Comparison of ENCODE assay signal across 10 cellular contexts in genomic region chr21:25997788-25998611, GRCh38.
A peak's percentile ranks its signal among the peaks of the same experiment; 100 is the strongest.
DNase-seq lines count a peak whose midpoint lies in the region; ATAC-seq and TF ChIP-seq lines count a peak whose summit lies in the region.
"Had no signal": no experiment of that assay in that cellular context is flagged by ENCODE, and none has a peak within 500 bp of the region (broad histone marks: within the 10 kb centered on the region; RNA-seq: fewer than 3 reads in every experiment).

No MANE protein-coding gene starts in this region.

- H3K4me1 ChIP-seq in ectodermal cell (ENCODE audit: control insufficient read depth, insufficient read depth, low read length) = peaks cover 25% of the 10 kb centered on the region

- H3K36me3 ChIP-seq in H7 (replicated peaks; ENCODE audit: control insufficient read depth, insufficient read depth, low read length) (peaks cover 5% of the 10 kb centered on the region), ectodermal cell (ENCODE audit: control insufficient read depth, insufficient read depth, low read length) (no peaks in the 10 kb centered on the region)

- H3K4me1 Mint-ChIP-seq in neural crest cell = peaks cover 44% of the 10 kb centered on the region
- H3K4me1 Mint-ChIP-seq in effector memory CD8-positive, alpha-beta T cell (ENCODE audit: low read depth in 2 of 2) = no peaks in the 10 kb centered on the region

- H3K27me3 ChIP-seq in H7 (ENCODE audit: control insufficient read depth, insufficient read depth, low read length) (no peaks in the 10 kb centered on the region), ectodermal cell (ENCODE audit: control insufficient read depth, insufficient read depth, low read length, poor library complexity, severe bottlenecking) (no peaks in the 10 kb centered on the region)

- peak overlapping the region; percentile 70 for H3K27ac ChIP-seq in ectodermal cell (ENCODE audit: insufficient read depth, low read depth, low read length, poor library complexity, severe bottlenecking)

- no peak overlapping the region for H3K27ac Mint-ChIP-seq in neural crest cell (ENCODE audit: unreplicated experiment)
- H3K27ac Mint-ChIP-seq in effector memory CD8-positive, alpha-beta T cell = no peak overlapping the region
- H3K27ac Mint-ChIP-seq: activated B cell treated with CpG ODN at 0.5 μM for 24 hours had no signal

- in situ Hi-C loops in GM13977 (cut with MboI; ENCODE audit: low pct_unique_long_range_greater_than_20kb, low sequenced_read_pairs, unreplicated experiment) = no loop called here

- H3K4me3 Mint-ChIP-seq in neural crest cell = peak overlapping the region; percentile 14
- no peak overlapping the region for H3K4me3 Mint-ChIP-seq in effector memory CD8-positive, alpha-beta T cell
- H3K4me3 Mint-ChIP-seq: activated B cell treated with CpG ODN at 0.5 μM for 24 hours had no signal

- ATAC-seq in GM21825 (IDR thresholded peaks at IDR 0.05; ENCODE audit: unreplicated experiment) (no peak), HG03097 (IDR thresholded peaks at IDR 0.05; ENCODE audit: low FRiP score, unreplicated experiment) (no peak)
- ATAC-seq in effector memory CD8-positive, alpha-beta T cell (replicated peaks) = no peak

- H3K9me3 Mint-ChIP-seq in neural crest cell = no peaks in the 10 kb centered on the region
- H3K9me3 Mint-ChIP-seq in effector memory CD8-positive, alpha-beta T cell = peaks cover 0 to 4% of the 10 kb centered on the region in 2 donors
- H3K9me3 Mint-ChIP-seq: activated B cell treated with CpG ODN at 0.5 μM for 24 hours had no signal

- no peak overlapping the region for H3K4me3 ChIP-seq in H7 (ENCODE audit: insufficient read depth, low read depth, low read length)
- H3K4me3 ChIP-seq in ectodermal cell (ENCODE audit: insufficient read depth, low read depth, low read length) = no peak overlapping the region

- peaks cover 9% of the 10 kb centered on the region for H3K36me3 Mint-ChIP-seq in neural crest cell (ENCODE audit: low read depth)
- no peaks in the 10 kb centered on the region for H3K36me3 Mint-ChIP-seq in effector memory CD8-positive, alpha-beta T cell (ENCODE audit: insufficient read depth)

- no peak for TF ChIP-seq CTCF in neural crest cell (conservative IDR thresholded peaks at IDR 0.05)
- TF ChIP-seq CTCF in GM13977 (IDR thresholded peaks at IDR 0.05; ENCODE audit: extremely low read depth, insufficient read depth, missing control alignments) = no peak

- DNase-seq in H7 (peak; percentile 43), NCI-H2196 treated with DMSO at 0.1 percent for 48 hours (lab: John Stamatoyannopoulos, UW; ENCODE audit: unreplicated experiment) (peak; percentile 93), neural crest cell (ENCODE audit: low read depth, low spot score) (no peak), GM13977 (ENCODE audit: low spot score) (no peak)
- DNase-seq in effector memory CD8-positive, alpha-beta T cell = no peak
- DNase-seq: activated B cell treated with CpG ODN at 0.5 μM for 24 hours, Kasumi-1 had no signal

- H3K9me3 ChIP-seq in ectodermal cell (ENCODE audit: control insufficient read depth, low read length) = no peaks in the 10 kb centered on the region

- no peaks in the 10 kb centered on the region for H3K27me3 Mint-ChIP-seq in neural crest cell (ENCODE audit: low read depth)
- H3K27me3 Mint-ChIP-seq in effector memory CD8-positive, alpha-beta T cell = no peaks in the 10 kb centered on the region
- H3K27me3 Mint-ChIP-seq: activated B cell treated with CpG ODN at 0.5 μM for 24 hours had no signal

- WGBS in ectodermal cell, 2 experiments = 24 to 28% methylated on average over 4 of the region's 4 CpGs

Comparison
In these comparisons a context has a peak if more than half of its experiments do, and no peak if none do; other contexts are left out.
1. DNase-seq: peak in H7 (single experiment) and NCI-H2196 treated with DMSO at 0.1 percent for 48 hours (single experiment); none in neural crest cell (single experiment), effector memory CD8-positive, alpha-beta T cell (0 of 3) and GM13977 (single experiment).